Comparison of ENCODE assay signal across 8 cellular contexts in the genomic region with DNA sequence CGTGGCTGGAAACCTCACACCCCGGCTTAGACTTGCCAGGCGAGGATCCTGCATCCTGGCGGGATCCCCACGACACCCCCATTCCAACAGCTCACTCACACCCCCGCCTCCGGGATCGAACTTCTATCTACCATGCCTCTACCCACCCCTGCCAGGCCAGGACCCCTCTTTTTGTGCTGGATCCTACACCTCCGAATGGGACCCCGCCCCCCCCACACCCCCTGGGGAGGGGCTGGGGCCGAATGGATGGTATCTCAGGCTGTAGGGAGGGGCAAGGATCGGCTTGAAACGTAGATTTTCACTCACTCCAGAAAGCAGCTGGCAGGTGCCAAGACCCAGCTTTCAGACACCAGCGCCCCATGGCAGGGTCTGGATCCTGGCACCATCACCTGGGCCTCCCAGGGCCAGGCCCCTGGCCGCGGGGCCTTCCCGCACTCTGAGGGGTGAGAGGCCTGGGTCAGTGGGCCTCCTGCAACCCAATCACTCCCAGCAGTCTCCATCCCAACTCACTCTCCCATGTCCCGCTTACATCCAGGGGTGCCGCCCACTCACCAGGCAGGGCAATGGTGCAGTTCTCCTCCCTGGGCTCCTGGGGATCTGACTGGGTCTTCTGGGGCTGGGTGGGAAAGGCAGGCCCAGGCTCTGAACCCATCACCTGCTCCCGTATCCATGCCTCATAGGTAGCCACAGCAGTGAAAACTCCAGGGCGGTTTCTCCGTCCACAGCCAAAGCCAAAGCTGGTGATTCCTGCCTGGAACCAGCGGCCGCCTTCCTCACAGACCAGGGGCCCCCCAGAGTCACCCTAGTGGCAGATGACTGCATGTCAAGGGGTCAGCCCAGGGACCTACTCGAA. TPM values are rescaled to one million over a fixed set of nuclear protein-coding genes. Genes with fewer than 3 reads are reported as not detected.
DNase-seq lines count a peak whose midpoint lies in the region; ATAC-seq and TF ChIP-seq lines count a peak whose summit lies in the region.

No MANE protein-coding gene starts in this region.

- peak; percentile 14 for DNase-seq in activated CD4-positive, alpha-beta T cell treated with anti-CD3 and anti-CD28 coated beads for 36 hours
- DNase-seq in activated CD4-positive, alpha-beta T cell treated with anti-CD3 and anti-CD28 coated beads, Interleukin-2, amount 50 U/mL, for 48 hours: no peak
- DNase-seq in activated T-helper 1 cell treated with anti-CD3 and anti-CD28 coated beads, Interleukin-12 subunit alpha, Interleukin-12 subunit beta, Interleukin-2, Interleukin-4 antibody, amounts not matched to agents 30 ng/mL and 10 ng/mL and 1 ng/mL, durations not matched to agents 14 hours and 24 hours and 36 hours (ENCODE audit: low spot score): no peak
- DNase-seq in substantia nigra (lab: John Stamatoyannopoulos, UW) (no peak), GM10266 (ENCODE audit: extremely low spot score) (no peak), NCI-H1436 (lab: John Stamatoyannopoulos, UW) (no peak)
- DNase-seq in stimulated activated CD4-positive, alpha-beta T cell treated with anti-CD3 and anti-CD28 coated beads, Interleukin-12 subunit alpha, Interleukin-12 subunit beta, amount 100 ng/mL, for 4 hours: no peak

- H3K27ac Mint-ChIP-seq in activated CD4-positive, alpha-beta T cell treated with anti-CD3 and anti-CD28 coated beads for 36 hours: peak overlapping the region; percentile 65
- H3K27ac Mint-ChIP-seq in activated T-helper 1 cell treated with anti-CD3 and anti-CD28 coated beads, Interleukin-12 subunit alpha, Interleukin-12 subunit beta, Interleukin-2, Interleukin-4 antibody, amounts not matched to agents 30 ng/mL and 10 ng/mL and 1 ng/mL, durations not matched to agents 14 hours and 24 hours and 36 hours: peak overlapping the region; percentile 80

- POLR2A ChIA-PET in activated CD4-positive, alpha-beta T cell treated with anti-CD3 and anti-CD28 coated beads for 36 hours (lab: Charles Lee): interaction anchor here (0.8 to 2.6 kb wide), 7 partner anchors 14 to 71 kb away, joined by 3 to 38 read pairs (median 6); partner anchors contain the start of genes FUS, KAT8, ZNF646 and ZNF668

- no peaks in the 10 kb centered on the region for H3K9me3 Mint-ChIP-seq in activated CD4-positive, alpha-beta T cell treated with anti-CD3 and anti-CD28 coated beads for 36 hours (ENCODE audit: low read depth)
- H3K9me3 Mint-ChIP-seq in activated T-helper 1 cell treated with anti-CD3 and anti-CD28 coated beads, Interleukin-12 subunit alpha, Interleukin-12 subunit beta, Interleukin-2, Interleukin-4 antibody, amounts not matched to agents 30 ng/mL and 10 ng/mL and 1 ng/mL, durations not matched to agents 14 hours and 24 hours and 36 hours: no peaks in the 10 kb centered on the region

- ATAC-seq in activated CD4-positive, alpha-beta T cell treated with anti-CD3 and anti-CD28 coated beads for 36 hours: no peak

- intact Hi-C loops in activated CD4-positive, alpha-beta T cell treated with anti-CD3 and anti-CD28 coated beads for 36 hours (cut with DNase I, micrococcal nuclease): loop anchor here (2.0 to 10.0 kb wide), 4 partner anchors 34 to 186 kb away; partner anchors contain the start of genes BCKDK (in 2 of the 2) and SETD1A (in 1 of the 2)
- intact Hi-C loops in activated T-helper 1 cell treated with anti-CD3 and anti-CD28 coated beads, Interleukin-12 subunit alpha, Interleukin-12 subunit beta, Interleukin-2, Interleukin-4 antibody, amounts not matched to agents 30 ng/mL and 10 ng/mL and 1 ng/mL, durations not matched to agents 14 hours and 24 hours and 36 hours (cut with micrococcal nuclease): loop anchor here (2.0 kb wide), 1 partner anchor 36 kb away; no protein-coding TSS in a partner anchor

- no peaks in the 10 kb centered on the region for H3K27me3 Mint-ChIP-seq in activated CD4-positive, alpha-beta T cell treated with anti-CD3 and anti-CD28 coated beads for 36 hours
- H3K27me3 Mint-ChIP-seq in activated T-helper 1 cell treated with anti-CD3 and anti-CD28 coated beads, Interleukin-12 subunit alpha, Interleukin-12 subunit beta, Interleukin-2, Interleukin-4 antibody, amounts not matched to agents 30 ng/mL and 10 ng/mL and 1 ng/mL, durations not matched to agents 14 hours and 24 hours and 36 hours (ENCODE audit: insufficient read depth): peaks cover 17% of the 10 kb centered on the region

- H3K4me1 Mint-ChIP-seq in activated CD4-positive, alpha-beta T cell treated with anti-CD3 and anti-CD28 coated beads for 36 hours: peaks cover 12% of the 10 kb centered on the region
- peaks cover 12% of the 10 kb centered on the region for H3K4me1 Mint-ChIP-seq in activated T-helper 1 cell treated with anti-CD3 and anti-CD28 coated beads, Interleukin-12 subunit alpha, Interleukin-12 subunit beta, Interleukin-2, Interleukin-4 antibody, amounts not matched to agents 30 ng/mL and 10 ng/mL and 1 ng/mL, durations not matched to agents 14 hours and 24 hours and 36 hours (ENCODE audit: low read depth)

- H3K27ac ChIP-seq in layer of hippocampus (ENCODE audit: low read depth, low read length) (peak overlapping the region; percentile 86), substantia nigra (ENCODE audit: low read depth, low read length, poor library complexity, severe bottlenecking) (peak overlapping the region; percentile 78)

- H3K27me3 ChIP-seq in layer of hippocampus (ENCODE audit: control insufficient read depth, insufficient read depth, low read length): no peaks in the 10 kb centered on the region

- peak overlapping the region; percentile 21 for H3K4me3 Mint-ChIP-seq in activated CD4-positive, alpha-beta T cell treated with anti-CD3 and anti-CD28 coated beads for 36 hours
- H3K4me3 Mint-ChIP-seq in activated T-helper 1 cell treated with anti-CD3 and anti-CD28 coated beads, Interleukin-12 subunit alpha, Interleukin-12 subunit beta, Interleukin-2, Interleukin-4 antibody, amounts not matched to agents 30 ng/mL and 10 ng/mL and 1 ng/mL, durations not matched to agents 14 hours and 24 hours and 36 hours: peak overlapping the region; percentile 60

- TF ChIP-seq CTCF in GM10266 (IDR thresholded peaks at IDR 0.05; ENCODE audit: control insufficient read depth, insufficient read depth, low read depth, missing control alignments): no peak

- CTCF ChIA-PET in activated CD4-positive, alpha-beta T cell treated with anti-CD3 and anti-CD28 coated beads for 36 hours (lab: Charles Lee): interaction anchor here (0.6 to 4.0 kb wide), 27 partner anchors 9 to 730 kb away, joined by 3 to 37 read pairs (median 4); partner anchors contain the start of genes FBRS, FUS, HSD3B7 and KAT8

- H3K36me3 Mint-ChIP-seq in activated CD4-positive, alpha-beta T cell treated with anti-CD3 and anti-CD28 coated beads for 36 hours (ENCODE audit: low read depth): no peaks in the 10 kb centered on the region
- H3K36me3 Mint-ChIP-seq in activated T-helper 1 cell treated with anti-CD3 and anti-CD28 coated beads, Interleukin-12 subunit alpha, Interleukin-12 subunit beta, Interleukin-2, Interleukin-4 antibody, amounts not matched to agents 30 ng/mL and 10 ng/mL and 1 ng/mL, durations not matched to agents 14 hours and 24 hours and 36 hours (ENCODE audit: low read depth): no peaks in the 10 kb centered on the region

RNA-seq across cellular contexts. Expression of gene PRSS36, which starts 6.6 kb away (rescaled TPM):
- under 1 TPM; 0.26 to 0.43 TPM for total RNA-seq in activated CD4-positive, alpha-beta T cell treated with anti-CD3 and anti-CD28 coated beads for 36 hours
- 0.27 and 0.34 TPM in 2 replicates for total RNA-seq in activated T-helper 1 cell treated with anti-CD3 and anti-CD28 coated beads, Interleukin-12 subunit alpha, Interleukin-12 subunit beta, Interleukin-2, Interleukin-4 antibody, amounts not matched to agents 30 ng/mL and 10 ng/mL and 1 ng/mL, durations not matched to agents 14 hours and 24 hours and 36 hours

RNA-seq across cellular contexts. Expression of gene PRSS8, which starts 7.7 kb away (rescaled TPM):
- not detected for total RNA-seq in activated CD4-positive, alpha-beta T cell treated with anti-CD3 and anti-CD28 coated beads for 36 hours
- not detected in 2 replicates for total RNA-seq in activated T-helper 1 cell treated with anti-CD3 and anti-CD28 coated beads, Interleukin-12 subunit alpha, Interleukin-12 subunit beta, Interleukin-2, Interleukin-4 antibody, amounts not matched to agents 30 ng/mL and 10 ng/mL and 1 ng/mL, durations not matched to agents 14 hours and 24 hours and 36 hours

RNA-seq across cellular contexts. Expression of gene KAT8, which starts 25.8 kb away (rescaled TPM):
- 10 to 100 TPM; 53.6 to 63.1 TPM for total RNA-seq in activated CD4-positive, alpha-beta T cell treated with anti-CD3 and anti-CD28 coated beads for 36 hours
- total RNA-seq in activated T-helper 1 cell treated with anti-CD3 and anti-CD28 coated beads, Interleukin-12 subunit alpha, Interleukin-12 subunit beta, Interleukin-2, Interleukin-4 antibody, amounts not matched to agents 30 ng/mL and 10 ng/mL and 1 ng/mL, durations not matched to agents 14 hours and 24 hours and 36 hours: 55.4 and 58.2 TPM in 2 replicates

RNA-seq across cellular contexts. Expression of gene BCKDK, which starts 35.1 kb away (rescaled TPM):
- total RNA-seq in activated CD4-positive, alpha-beta T cell treated with anti-CD3 and anti-CD28 coated beads for 36 hours: 10 to 100 TPM; 50.0 to 53.3 TPM
- 43.6 and 44.8 TPM in 2 replicates for total RNA-seq in activated T-helper 1 cell treated with anti-CD3 and anti-CD28 coated beads, Interleukin-12 subunit alpha, Interleukin-12 subunit beta, Interleukin-2, Interleukin-4 antibody, amounts not matched to agents 30 ng/mL and 10 ng/mL and 1 ng/mL, durations not matched to agents 14 hours and 24 hours and 36 hours

RNA-seq across cellular contexts. Expression of gene FUS, which starts 36.7 kb away (rescaled TPM):
- 100 to 1,000 TPM; 647 to 648 TPM for total RNA-seq in activated CD4-positive, alpha-beta T cell treated with anti-CD3 and anti-CD28 coated beads for 36 hours
- 950 and 955 TPM in 2 replicates for total RNA-seq in activated T-helper 1 cell treated with anti-CD3 and anti-CD28 coated beads, Interleukin-12 subunit alpha, Interleukin-12 subunit beta, Interleukin-2, Interleukin-4 antibody, amounts not matched to agents 30 ng/mL and 10 ng/mL and 1 ng/mL, durations not matched to agents 14 hours and 24 hours and 36 hours
